Comparison of ENCODE assay signal across 10 cellular contexts in genomic region chr1:160625725-160626498, GRCh38. TPM values are rescaled to one million over a fixed set of nuclear protein-coding genes. Genes with fewer than 3 reads are reported as not detected.
DNase-seq lines count a peak whose midpoint lies in the region; ATAC-seq and TF ChIP-seq lines count a peak whose summit lies in the region.
"Had no signal": no experiment of that assay in that cellular context is flagged by ENCODE, and none has a peak within 500 bp of the region (broad histone marks: within the 10 kb centered on the region; RNA-seq: fewer than 3 reads in every experiment).

No MANE protein-coding gene starts in this region.

- H3K27me3 ChIP-seq in CD4-positive, CD25-positive, alpha-beta regulatory T cell (ENCODE audit: control insufficient read depth, insufficient read depth, low read length), result no peaks in the 10 kb centered on the region
- H3K27me3 ChIP-seq in OCI-LY3 (ENCODE audit: low read depth, low read length), result no peaks in the 10 kb centered on the region
- H3K27me3 ChIP-seq in testis, result no peaks in the 10 kb centered on the region
- H3K27me3 ChIP-seq in neural progenitor cell, result no peaks in the 10 kb centered on the region
- H3K27me3 ChIP-seq: adrenal gland had no signal

- peak overlapping the region; percentile 99 for H3K27ac ChIP-seq in CD4-positive, CD25-positive, alpha-beta regulatory T cell (ENCODE audit: insufficient read depth, low read length, poor library complexity, severe bottlenecking)
- H3K27ac ChIP-seq in OCI-LY3 (ENCODE audit: low read length) (peak overlapping the region; percentile 9; the same call in 1 of the 2 replicates), testis (no peak overlapping the region), neural progenitor cell (no peak overlapping the region)
- H3K27ac ChIP-seq: adrenal gland had no signal

- peak overlapping the region; percentile 67 to 85 (median 75) for H3K4me3 Mint-ChIP-seq in CD4-positive, CD25-positive, alpha-beta regulatory T cell
- H3K4me3 Mint-ChIP-seq in nephron progenitor cell (no peak overlapping the region), neural progenitor cell (no peak overlapping the region)

- peaks cover 0 to 2% (median 0%) of the 10 kb centered on the region in 7 donors for H3K9me3 Mint-ChIP-seq in CD4-positive, CD25-positive, alpha-beta regulatory T cell
- H3K9me3 Mint-ChIP-seq in nephron progenitor cell (no peaks in the 10 kb centered on the region), neural progenitor cell (no peaks in the 10 kb centered on the region)

- peak overlapping the region; percentile 72 for H3K4me3 ChIP-seq in CD4-positive, CD25-positive, alpha-beta regulatory T cell (ENCODE audit: low read depth, low read length)
- H3K4me3 ChIP-seq in OCI-LY3 (ENCODE audit: low read length) (no peak overlapping the region), testis (no peak overlapping the region), neural progenitor cell (no peak overlapping the region)
- H3K4me3 ChIP-seq: adrenal gland had no signal

- peaks cover 95% of the 10 kb centered on the region for H3K4me1 ChIP-seq in CD4-positive, CD25-positive, alpha-beta regulatory T cell (ENCODE audit: control insufficient read depth, insufficient read depth, low read length, poor library complexity, severe bottlenecking)
- peaks cover 68% of the 10 kb centered on the region for H3K4me1 ChIP-seq in OCI-LY3 (ENCODE audit: low read length)
- H3K4me1 ChIP-seq in testis, result no peaks in the 10 kb centered on the region
- no peaks in the 10 kb centered on the region for H3K4me1 ChIP-seq in neural progenitor cell

- H3K79me2 ChIP-seq in OCI-LY3 (ENCODE audit: low read length) (no peaks in the 10 kb centered on the region), neural progenitor cell (ENCODE audit: low read depth) (no peaks in the 10 kb centered on the region)

- intact Hi-C loops in testis (cut with DNase I; ENCODE audit: low total_unique reads), result no loop called here

- H3K9ac ChIP-seq in OCI-LY3 (ENCODE audit: low read length) (no peak overlapping the region), neural progenitor cell (no peak overlapping the region)

- peak overlapping the region; percentile 91 to 96 (median 92) for H3K27ac Mint-ChIP-seq in CD4-positive, CD25-positive, alpha-beta regulatory T cell
- H3K27ac Mint-ChIP-seq in nephron progenitor cell (peak overlapping the region; percentile 24), neural progenitor cell (no peak overlapping the region)

- H3K9me3 ChIP-seq in CD4-positive, CD25-positive, alpha-beta regulatory T cell (ENCODE audit: control insufficient read depth in 2 of 2, low read length in 2 of 2), result no peaks in the 10 kb centered on the region
- H3K9me3 ChIP-seq in OCI-LY3 (ENCODE audit: insufficient read depth, low read length) (no peaks in the 10 kb centered on the region), testis (no peaks in the 10 kb centered on the region), neural progenitor cell (ENCODE audit: low read depth) (no peaks in the 10 kb centered on the region)
- H3K9me3 ChIP-seq: adrenal gland had no signal

- H3K4me1 Mint-ChIP-seq in CD4-positive, CD25-positive, alpha-beta regulatory T cell, result peaks cover 63 to 100% (median 88%) of the 10 kb centered on the region in 4 donors
- H3K4me1 Mint-ChIP-seq in nephron progenitor cell (peaks cover 12% of the 10 kb centered on the region), neural progenitor cell (peaks cover 2% of the 10 kb centered on the region)

- H3F3A ChIP-seq in neural progenitor cell (ENCODE audit: low read depth), result no peaks in the 10 kb centered on the region

- no peak overlapping the region for H2AFZ ChIP-seq in OCI-LY3 (ENCODE audit: low read depth, low read length)
- H2AFZ ChIP-seq in neural progenitor cell (replicated peaks), result no peak overlapping the region

- TF ChIP-seq POLR2A in testis (IDR thresholded peaks at IDR 0.05), result no peak

- no peaks in the 10 kb centered on the region for H3K27me3 Mint-ChIP-seq in CD4-positive, CD25-positive, alpha-beta regulatory T cell
- no peaks in the 10 kb centered on the region for H3K27me3 Mint-ChIP-seq in nephron progenitor cell (ENCODE audit: low read depth, poor library complexity)
- H3K27me3 Mint-ChIP-seq in neural progenitor cell (ENCODE audit: insufficient read depth, low read depth), result peaks cover 4% of the 10 kb centered on the region

- H3K36me3 ChIP-seq in CD4-positive, CD25-positive, alpha-beta regulatory T cell (ENCODE audit: control insufficient read depth, insufficient read depth, low read length), result peaks cover 19% of the 10 kb centered on the region
- H3K36me3 ChIP-seq in OCI-LY3 (replicated peaks; ENCODE audit: low read depth, low read length) (no peaks in the 10 kb centered on the region), testis (ENCODE audit: low read depth, missing control alignments) (no peaks in the 10 kb centered on the region), neural progenitor cell (no peaks in the 10 kb centered on the region)
- H3K36me3 ChIP-seq: adrenal gland had no signal

- no peaks in the 10 kb centered on the region for H4K20me1 ChIP-seq in OCI-LY3 (ENCODE audit: insufficient read depth, low read length)
- no peaks in the 10 kb centered on the region for H4K20me1 ChIP-seq in neural progenitor cell (ENCODE audit: low read depth)

- H3K36me3 Mint-ChIP-seq in CD4-positive, CD25-positive, alpha-beta regulatory T cell, result peaks cover 59% of the 10 kb centered on the region
- H3K36me3 Mint-ChIP-seq in nephron progenitor cell (ENCODE audit: low read depth) (no peaks in the 10 kb centered on the region), neural progenitor cell (no peaks in the 10 kb centered on the region)

- H3K4me2 ChIP-seq in OCI-LY3 (ENCODE audit: low read length) (peak overlapping the region; percentile 46), neural progenitor cell (no peak overlapping the region)

- no peak for TF ChIP-seq CTCF in OCI-LY3 (IDR thresholded peaks at IDR 0.05; ENCODE audit: low read depth, low read length)
- TF ChIP-seq CTCF in nephron progenitor cell (IDR thresholded peaks at IDR 0.05), result no peak
- TF ChIP-seq CTCF in testis (IDR thresholded peaks at IDR 0.05), result no peak
- no peak for TF ChIP-seq CTCF in neural progenitor cell (IDR thresholded peaks at IDR 0.05)

- peak in 2 of 3 donors; percentile 31 to 54 for DNase-seq in CD4-positive, CD25-positive, alpha-beta regulatory T cell
- DNase-seq in activated T-cell treated with anti-CD3 and anti-CD28 coated beads, Interleukin-2, amount 50 U/mL, for 1 hour, result peak; percentile 65
- DNase-seq in nephron progenitor cell, result no peak
- DNase-seq in testis, result no peak
- no peak for DNase-seq in DMS53 (lab: John Stamatoyannopoulos, UW)
- DNase-seq in neural progenitor cell (ENCODE audit: low spot score), result no peak
- no peak for DNase-seq in GOT3 (lab: John Stamatoyannopoulos, UW)

- no peak for ATAC-seq in CD4-positive, CD25-positive, alpha-beta regulatory T cell (ENCODE audit: low read depth in 2 of 2)
- ATAC-seq: Panc1 had no signal

- WGBS in testis, 2 donors, result 76 to 88% methylated on average over 10 of the region's 10 CpGs

RNA-seq across cellular contexts. Expression of gene SLAMF1, which starts 20.9 kb away (rescaled TPM):
- total RNA-seq in CD4-positive, CD25-positive, alpha-beta regulatory T cell, result 70.3 TPM
- 10 to 100 TPM; 33.5 to 45.4 (median 39.5) TPM for polyA plus RNA-seq in CD4-positive, CD25-positive, alpha-beta regulatory T cell
- total RNA-seq in testis (under 1 TPM; 0.47 to 0.50 TPM), neural progenitor cell (ENCODE audit: low replicate concordance) (not detected in 2 replicates)
- polyA plus RNA-seq in testis (ENCODE audit: insufficient read depth, low read depth, low replicate concordance), result 0.75 TPM

RNA-seq across cellular contexts. Expression of gene CD84, which starts 46.6 kb away (rescaled TPM):
- 135 TPM for total RNA-seq in CD4-positive, CD25-positive, alpha-beta regulatory T cell
- 10 to 100 TPM; 20.7 to 36.4 (median 27.1) TPM for polyA plus RNA-seq in CD4-positive, CD25-positive, alpha-beta regulatory T cell
- total RNA-seq in testis, result 1 to 10 TPM; 6.4 to 6.9 TPM
- 7.7 TPM for polyA plus RNA-seq in testis (ENCODE audit: insufficient read depth, low read depth, low replicate concordance)
- not detected in 2 replicates for total RNA-seq in neural progenitor cell (ENCODE audit: low replicate concordance)

Comparison
In these comparisons a context has a peak if more than half of its experiments do, and no peak if none do; other contexts are left out.
1. DNase-seq: peak in CD4-positive, CD25-positive, alpha-beta regulatory T cell (2 of 3) and activated T-cell treated with anti-CD3 and anti-CD28 coated beads, Interleukin-2, amount 50 U/mL, for 1 hour (single experiment); none in nephron progenitor cell (single experiment), testis (single experiment), DMS53 (single experiment), neural progenitor cell (single experiment) and GOT3 (single experiment).
2. H3K27ac ChIP-seq: peak in CD4-positive, CD25-positive, alpha-beta regulatory T cell (single experiment) and OCI-LY3 (single experiment); none in testis (0 of 2) and neural progenitor cell (single experiment).
3. H3K4me3 Mint-ChIP-seq: peak in CD4-positive, CD25-positive, alpha-beta regulatory T cell (4 of 4); none in nephron progenitor cell (single experiment) and neural progenitor cell (single experiment).
4. RNA of gene SLAMF1, which starts 20.9 kb away (total RNA-seq): 70.3 TPM in CD4-positive, CD25-positive, alpha-beta regulatory T cell (single experiment); 0.47 to 0.50 TPM in testis and not detected in neural progenitor cell; every median in the first group is over 10 times any median in the second.
5. RNA of gene CD84, which starts 46.6 kb away (total RNA-seq): 135 TPM in CD4-positive, CD25-positive, alpha-beta regulatory T cell (single experiment); 6.4 to 6.9 TPM in testis and not detected in neural progenitor cell; every median in the first group is over 10 times any median in the second.